Comparison of ENCODE assay signal across 22 cellular contexts in genomic region chr20:11740975-11741374, GRCh38.
"Had no signal": no experiment of that assay in that cellular context is flagged by ENCODE, and none has a peak within 500 bp of the region (broad histone marks: within the 10 kb centered on the region; RNA-seq: fewer than 3 reads in every experiment).

No MANE protein-coding gene starts in this region.

- DNase-seq: activated CD4-positive, alpha-beta T cell treated with anti-CD3 and anti-CD28 coated beads, Interleukin-2, amount 50 U/mL, for 4 hours; activated gamma-delta T cell treated with Interleukin-2 at 50 U/mL for 16 hours; erythroblast; foreskin melanocyte; hypothalamus; islet precursor cell; left colon; pancreas; right lobe of liver; small intestine; stimulated activated CD4-positive, alpha-beta T cell treated with anti-CD3 and anti-CD28 coated beads, Interleukin-15, amount 100 ng/mL, for 24 hours; stimulated activated CD4-positive, alpha-beta T cell treated with anti-CD3 and anti-CD28 coated beads, Interleukin-4, amount 100 ng/mL, for 1 hour; stomach; trophoblast cell had no signal

- H3K4me3 Mint-ChIP-seq: mesothelial cell of epicardium; natural killer cell treated with Interleukin-12 subunit alpha and Interleukin-12 subunit beta and Interleukin-15 and Interleukin-18, amount 100 ng/mL, for 72 hours; stimulated activated effector memory CD8-positive, alpha-beta T cell treated with anti-CD3 and anti-CD28 coated beads, Interleukin-12 subunit alpha, Interleukin-12 subunit beta, amount 100 ng/mL, for 72 hours had no signal

- H3K9me3 ChIP-seq: neutrophil, pancreas, right lobe of liver, stomach had no signal

- H3K4me1 ChIP-seq: adrenal gland, pancreas, right lobe of liver, stomach had no signal

- H3K9me3 Mint-ChIP-seq: mesothelial cell of epicardium had no signal

- H3K27me3 ChIP-seq: adrenal gland, neutrophil, pancreas, right lobe of liver, stomach had no signal

- H3K27ac ChIP-seq: adrenal gland, neutrophil, pancreas, right lobe of liver, stomach, VCaP had no signal

- H3K36me3 Mint-ChIP-seq: activated naive CD4-positive, alpha-beta T cell treated with anti-CD3 and anti-CD28 coated beads, Interleukin-2, amount 50 U/mL, for 72 hours; mesothelial cell of epicardium; natural killer cell treated with Interleukin-12 subunit alpha and Interleukin-12 subunit beta and Interleukin-15 and Interleukin-18, amount 100 ng/mL, for 72 hours; stimulated activated effector memory CD8-positive, alpha-beta T cell treated with anti-CD3 and anti-CD28 coated beads, Interleukin-12 subunit alpha, Interleukin-12 subunit beta, amount 100 ng/mL, for 72 hours had no signal

- H3K27me3 Mint-ChIP-seq: natural killer cell treated with Interleukin-12 subunit alpha and Interleukin-12 subunit beta and Interleukin-15 and Interleukin-18, amount 100 ng/mL, for 72 hours had no signal

- H3K4me1 Mint-ChIP-seq: stimulated activated effector memory CD8-positive, alpha-beta T cell treated with anti-CD3 and anti-CD28 coated beads, Interleukin-12 subunit alpha, Interleukin-12 subunit beta, amount 100 ng/mL, for 72 hours had no signal

- ATAC-seq: activated naive CD4-positive, alpha-beta T cell treated with anti-CD3 and anti-CD28 coated beads, Interleukin-2, amount 50 U/mL, for 72 hours; left colon; natural killer cell treated with Interleukin-12 subunit alpha and Interleukin-12 subunit beta and Interleukin-15 and Interleukin-18, amount 100 ng/mL, for 72 hours; pancreas; stimulated activated effector memory CD8-positive, alpha-beta T cell treated with anti-CD3 and anti-CD28 coated beads, Interleukin-12 subunit alpha, Interleukin-12 subunit beta, amount 100 ng/mL, for 72 hours had no signal

- H3K36me3 ChIP-seq: adrenal gland, neutrophil, pancreas, right lobe of liver, stomach had no signal

- H3K4me3 ChIP-seq: adrenal gland, lung, pancreas, right lobe of liver, stomach had no signal
